17 cellular contexts compared by ENCODE assay signal in the genomic region with DNA sequence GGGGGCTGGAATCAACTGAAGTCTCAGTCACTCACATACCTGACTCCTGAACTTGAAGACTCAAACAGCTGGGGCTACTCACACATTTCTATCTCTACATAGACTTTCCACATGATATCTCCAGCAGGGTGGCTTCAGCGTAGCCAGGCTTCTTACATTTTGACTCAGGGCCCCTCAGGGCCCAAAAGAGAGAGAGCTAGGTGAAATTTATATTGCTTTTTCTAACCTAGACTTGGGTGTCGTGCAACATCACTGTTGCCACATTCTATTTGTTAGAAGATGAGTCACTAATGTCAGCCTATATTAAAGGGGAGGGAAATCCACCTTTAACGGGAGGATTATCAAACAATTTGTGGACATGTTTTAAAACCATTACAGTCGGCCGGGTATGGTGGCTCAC.
DNase-seq lines count a peak whose midpoint lies in the region; ATAC-seq and TF ChIP-seq lines count a peak whose summit lies in the region.
"Had no signal": no experiment of that assay in that cellular context is flagged by ENCODE, and none has a peak within 500 bp of the region (broad histone marks: within the 10 kb centered on the region; RNA-seq: fewer than 3 reads in every experiment).

No MANE protein-coding gene starts in this region.

- peaks cover 4% of the 10 kb centered on the region for H3K79me1 ChIP-seq in trophoblast cell (ENCODE audit: low read length)

- H3K9me3 Mint-ChIP-seq in activated T-cell treated with anti-CD3 and anti-CD28 coated beads, Interleukin-2, amount 50 U/mL, for 24 hours: peaks cover 5% of the 10 kb centered on the region
- H3K9me3 Mint-ChIP-seq in CD4-positive, alpha-beta T cell: no peaks in the 10 kb centered on the region

- no peak overlapping the region for H3K18ac ChIP-seq in trophoblast cell (ENCODE audit: low read length)

- no peak overlapping the region for H3K27ac ChIP-seq in CD4-positive, alpha-beta T cell (ENCODE audit: low read depth, low read length)
- H3K27ac ChIP-seq in trophoblast cell (ENCODE audit: low read depth, low read length): no peak overlapping the region
- H3K27ac ChIP-seq: BLaER1 treated with 17β-estradiol and CSF1 and Interleukin-3, amounts not matched to agents 10 nM and 100 nM; GM23248; HL-60 had no signal

- no peak overlapping the region for H3K4me2 ChIP-seq in trophoblast cell (ENCODE audit: low read length)
- H3K4me2 ChIP-seq: BLaER1 treated with 17β-estradiol and CSF1 and Interleukin-3, amounts not matched to agents 10 nM and 100 nM had no signal

- H4K91ac ChIP-seq in trophoblast cell (ENCODE audit: low read depth, low read length): no peak overlapping the region

- no peak for DNase-seq in activated T-cell treated with anti-CD3 and anti-CD28 coated beads, Interleukin-2, amount 50 U/mL, for 24 hours
- DNase-seq in activated T-cell treated with anti-CD3 and anti-CD28 coated beads for 4 hours (no peak), trophoblast cell (peak; percentile 74 to 77), nucleus accumbens (lab: John Stamatoyannopoulos, UW) (no peak), NCI-H748 (lab: John Stamatoyannopoulos, UW; ENCODE audit: unreplicated experiment) (no peak)
- DNase-seq in CD4-positive, alpha-beta T cell: no peak
- DNase-seq: 8988T; ACHN; Calu3; CD4-positive, CD25-positive, alpha-beta regulatory T cell; DMS 273 treated with DMSO at 0.1 percent for 48 hours; GM23248 had no signal

- no peaks in the 10 kb centered on the region for H3K79me2 ChIP-seq in trophoblast cell (ENCODE audit: control insufficient read depth, insufficient read depth, low read length, poor library complexity)

- H3K36me3 Mint-ChIP-seq in activated T-cell treated with anti-CD3 and anti-CD28 coated beads, Interleukin-2, amount 50 U/mL, for 24 hours (ENCODE audit: low read depth): peaks cover 64% of the 10 kb centered on the region
- H3K36me3 Mint-ChIP-seq in CD4-positive, alpha-beta T cell (ENCODE audit: low read depth): peaks cover 71% of the 10 kb centered on the region

- H3K36me3 ChIP-seq in trophoblast cell (ENCODE audit: control insufficient read depth in 1 of 2, insufficient read depth in 2 of 2, low read length in 2 of 2): peaks cover 0 to 1% of the 10 kb centered on the region in 2 experiments

- peak overlapping the region; percentile 55 for H3K27ac Mint-ChIP-seq in activated T-cell treated with anti-CD3 and anti-CD28 coated beads, Interleukin-2, amount 50 U/mL, for 24 hours
- peak overlapping the region; percentile 25 for H3K27ac Mint-ChIP-seq in CD4-positive, alpha-beta T cell

- no peak overlapping the region for H3K23ac ChIP-seq in trophoblast cell (ENCODE audit: low read length)

- no peaks in the 10 kb centered on the region for H3K27me3 Mint-ChIP-seq in activated T-cell treated with anti-CD3 and anti-CD28 coated beads, Interleukin-2, amount 50 U/mL, for 24 hours
- H3K27me3 Mint-ChIP-seq in CD4-positive, alpha-beta T cell: no peaks in the 10 kb centered on the region
- H3K27me3 Mint-ChIP-seq: CD4-positive, CD25-positive, alpha-beta regulatory T cell had no signal

- H3K14ac ChIP-seq in trophoblast cell (ENCODE audit: low read length): no peak overlapping the region

- H3K4me3 Mint-ChIP-seq in activated T-cell treated with anti-CD3 and anti-CD28 coated beads, Interleukin-2, amount 50 U/mL, for 24 hours: no peak overlapping the region
- H3K4me3 Mint-ChIP-seq in CD4-positive, alpha-beta T cell: no peak overlapping the region
- H3K4me3 Mint-ChIP-seq: CD4-positive, CD25-positive, alpha-beta regulatory T cell had no signal

- POLR2A ChIA-PET in CD4-positive, alpha-beta T cell (lab: Charles Lee): interaction anchor here (0.5 kb wide), 1 partner anchor 256 kb away, joined by 4 read pairs; no protein-coding TSS in a partner anchor

- no peak overlapping the region for H3K9ac ChIP-seq in trophoblast cell (ENCODE audit: low read length)
- H3K9ac ChIP-seq: BLaER1 treated with 17β-estradiol and CSF1 and Interleukin-3, amounts not matched to agents 10 nM and 100 nM; GM23248 had no signal

- no peak overlapping the region for H2AFZ ChIP-seq in trophoblast cell (ENCODE audit: insufficient read depth, low read length, poor library complexity)
- H2AFZ ChIP-seq: GM23248 had no signal

- intact Hi-C loops in CD4-positive, alpha-beta T cell (cut with DNase I, micrococcal nuclease): no loop called here

- no peaks in the 10 kb centered on the region for H3K27me3 ChIP-seq in CD4-positive, alpha-beta T cell (ENCODE audit: control insufficient read depth, insufficient read depth, low read length)
- H3K27me3 ChIP-seq in trophoblast cell (ENCODE audit: insufficient read depth, low read length): no peaks in the 10 kb centered on the region
- H3K27me3 ChIP-seq: BLaER1 treated with 17β-estradiol and CSF1 and Interleukin-3, amounts not matched to agents 10 nM and 100 nM had no signal

- ATAC-seq in CD4-positive, alpha-beta T cell (ENCODE audit: poor library complexity): no peak
- ATAC-seq in esophagus mucosa: peak; percentile 83
- ATAC-seq: GM12878, HCT116 had no signal

- CTCF ChIA-PET in CD4-positive, alpha-beta T cell (lab: Charles Lee): interaction anchor here (0.7 to 1.1 kb wide), 2 partner anchors 42 to 168 kb away, joined by 4 to 6 read pairs; no protein-coding TSS in a partner anchor

- H3K4me1 Mint-ChIP-seq in activated T-cell treated with anti-CD3 and anti-CD28 coated beads, Interleukin-2, amount 50 U/mL, for 24 hours (ENCODE audit: low read depth): peaks cover 23% of the 10 kb centered on the region
- H3K4me1 Mint-ChIP-seq in CD4-positive, alpha-beta T cell (ENCODE audit: low read depth): peaks cover 47% of the 10 kb centered on the region

- TF ChIP-seq CTCF in CD4-positive, alpha-beta T cell (IDR thresholded peaks at IDR 0.05): no peak

- no peak overlapping the region for H4K12ac ChIP-seq in trophoblast cell (ENCODE audit: low read depth, low read length)

- H4K8ac ChIP-seq in trophoblast cell (ENCODE audit: low read depth, low read length): no peak overlapping the region

- no peak overlapping the region for H2AK5ac ChIP-seq in trophoblast cell (ENCODE audit: low read length)

- no peak overlapping the region for H3K4me3 ChIP-seq in trophoblast cell (ENCODE audit: low read depth, low read length)
- H3K4me3 ChIP-seq: BLaER1 treated with 17β-estradiol and CSF1 and Interleukin-3, amounts not matched to agents 10 nM and 100 nM; GM12878; GM23248 had no signal

- WGBS in trophoblast cell (ENCODE audit: extremely low coverage, insufficient coverage, insufficient read length): no CpG with 5 or more reads among the region's 5 CpGs

- peaks cover 0 to 6% of the 10 kb centered on the region in 2 experiments for H3K4me1 ChIP-seq in trophoblast cell (ENCODE audit: control insufficient read depth in 1 of 2, insufficient read depth in 2 of 2, low read length in 2 of 2)

- H2BK12ac ChIP-seq in trophoblast cell (ENCODE audit: low read length): no peak overlapping the region

- no peak overlapping the region for H2BK5ac ChIP-seq in trophoblast cell (ENCODE audit: low read depth, low read length, poor library complexity)

- H3K9me3 ChIP-seq in CD4-positive, alpha-beta T cell (ENCODE audit: control insufficient read depth, low read length): peaks cover 4% of the 10 kb centered on the region
- no peaks in the 10 kb centered on the region for H3K9me3 ChIP-seq in trophoblast cell (ENCODE audit: insufficient read depth, low read depth, low read length)

- no peak overlapping the region for H2BK120ac ChIP-seq in trophoblast cell (ENCODE audit: insufficient read depth, low read length, poor library complexity)

- H3K4ac ChIP-seq in trophoblast cell (ENCODE audit: low read depth, low read length): no peak overlapping the region

Comparison
In these comparisons a context has a peak if more than half of its experiments do, and no peak if none do; other contexts are left out.
1. DNase-seq: peak in trophoblast cell (2 of 2); none in activated T-cell treated with anti-CD3 and anti-CD28 coated beads, Interleukin-2, amount 50 U/mL, for 24 hours (single experiment), activated T-cell treated with anti-CD3 and anti-CD28 coated beads for 4 hours (single experiment), CD4-positive, alpha-beta T cell (0 of 10), nucleus accumbens (0 of 56) and NCI-H748 (single experiment).